ENCODE assay signal across 8 cellular contexts in the genomic region with DNA sequence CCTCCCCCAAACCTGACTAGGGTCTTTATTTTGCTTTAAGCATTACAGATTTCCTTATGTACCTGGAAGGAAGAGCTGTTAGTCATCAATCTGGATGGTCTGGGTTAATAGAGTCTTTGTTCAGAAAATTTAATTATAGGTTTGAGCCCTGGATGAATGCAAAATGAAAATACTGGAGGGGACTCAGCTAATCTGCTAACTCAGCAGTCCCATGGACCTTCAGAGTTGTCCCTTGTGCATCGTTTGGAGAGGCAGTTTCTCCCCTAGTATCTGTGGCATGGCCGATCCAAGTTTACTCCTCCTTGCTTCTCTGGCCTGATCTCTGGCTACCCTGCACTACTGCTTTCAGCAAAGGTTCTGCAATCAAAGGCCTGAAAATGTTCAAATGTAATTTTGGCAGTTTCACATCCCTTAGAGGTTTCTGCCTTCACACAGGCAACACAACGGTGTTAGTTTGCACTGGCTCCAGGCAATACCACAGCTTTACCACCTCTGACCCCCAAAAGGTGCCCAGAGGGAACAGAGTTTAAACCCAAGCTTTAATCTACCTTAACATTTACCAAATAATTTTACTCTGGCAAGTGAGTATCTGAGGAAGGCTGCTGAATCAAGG.
A peak's percentile ranks its signal among the peaks of the same experiment; 100 is the strongest.
DNase-seq lines count a peak whose midpoint lies in the region; ATAC-seq and TF ChIP-seq lines count a peak whose summit lies in the region.

No MANE protein-coding gene starts in this region.

- DNase-seq in NCI-H146 (lab: John Stamatoyannopoulos, UW) (peak; percentile 14), ecto neural progenitor cell (ENCODE audit: low spot score) (no peak)
- DNase-seq in activated CD4-positive, CD25-positive, alpha-beta regulatory T cell treated with anti-CD3 and anti-CD28 coated beads, Interleukin-2, amount 50 U/mL, for 72 hours = no peak
- DNase-seq in stimulated activated naive CD8-positive, alpha-beta T cell treated with anti-CD3 and anti-CD28 coated beads, Interleukin-15, Interleukin-2, amounts not matched to agents 100 U/mL and 50 U/mL, for 24 hours = no peak
- no peak for DNase-seq in activated effector memory CD4-positive, alpha-beta T cell treated with Interleukin-2 at 50 U/mL for 16 hours

- peak; percentile 87 for ATAC-seq in GM18519 (IDR thresholded peaks at IDR 0.05; ENCODE audit: low FRiP score, unreplicated experiment)
- peak; percentile 66 for ATAC-seq in HG02571 (IDR thresholded peaks at IDR 0.05; ENCODE audit: unreplicated experiment)
- ATAC-seq in stimulated activated naive CD8-positive, alpha-beta T cell treated with anti-CD3 and anti-CD28 coated beads, Interleukin-15, Interleukin-2, amounts not matched to agents 100 U/mL and 50 U/mL, for 24 hours = no peak

- no peaks in the 10 kb centered on the region for H3K27me3 Mint-ChIP-seq in nephron (ENCODE audit: low read depth)

- H3K4me1 Mint-ChIP-seq in nephron = peaks cover 60% of the 10 kb centered on the region

- H3K9me3 Mint-ChIP-seq in nephron = no peaks in the 10 kb centered on the region

- peak overlapping the region; percentile 91 to 95 (median 94) for H3K27ac Mint-ChIP-seq in nephron

- peaks cover 4% of the 10 kb centered on the region for H3K36me3 Mint-ChIP-seq in nephron (ENCODE audit: low read depth)

- TF ChIP-seq CTCF in nephron (IDR thresholded peaks at IDR 0.05; ENCODE audit: unreplicated experiment in 3 of 3) = no peak

- H3K4me3 Mint-ChIP-seq in nephron = no peak overlapping the region
